11 cellular contexts compared by ENCODE assay signal in the genomic region with DNA sequence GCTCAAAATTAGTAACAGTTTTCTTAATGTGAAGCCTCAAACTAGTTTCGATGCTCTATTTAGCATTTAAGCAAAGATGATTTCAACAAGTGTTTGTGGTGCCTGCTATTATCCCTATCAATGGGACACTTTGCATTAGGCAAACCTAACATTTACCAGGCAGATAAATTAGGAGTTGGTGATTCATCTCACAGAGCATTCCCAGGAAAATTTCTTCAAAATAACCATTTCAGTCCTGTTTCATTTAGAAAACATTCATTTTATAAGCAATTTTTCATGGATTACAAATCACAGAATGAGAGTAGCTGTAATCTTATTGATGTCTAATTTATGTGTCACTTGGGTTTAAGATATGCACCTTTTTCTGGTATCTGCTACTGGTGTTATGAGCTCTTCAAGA.
"Had no signal": no experiment of that assay in that cellular context is flagged by ENCODE, and none has a peak within 500 bp of the region (broad histone marks: within the 10 kb centered on the region; RNA-seq: fewer than 3 reads in every experiment).

No MANE protein-coding gene starts in this region.

- ATAC-seq: stimulated activated memory B cell treated with anti-CD40 and anti-IgM and Interleukin-4, amounts not matched to agents 10 μg/mL and 1 μg/mL and 100 μg/mL, for 72 hours had no signal

- H3K4me2 ChIP-seq: neural progenitor cell had no signal

- H3K27me3 ChIP-seq: neural progenitor cell, ovary had no signal

- H2AFZ ChIP-seq: neural progenitor cell had no signal

- H3K36me3 ChIP-seq: lower lobe of right lung, neural progenitor cell, ovary had no signal

- H3K9me3 ChIP-seq: lower lobe of right lung, ovary had no signal

- H3K27ac ChIP-seq: lower lobe of right lung, neural progenitor cell had no signal

- H3K4me3 ChIP-seq: lower lobe of right lung, neural progenitor cell, ovary had no signal

- DNase-seq: activated CD4-positive, alpha-beta T cell treated with anti-CD3 and anti-CD28 coated beads, Interleukin-2, amount 10 ng/mL, durations not matched to agents 7 days and 5 days; activated gamma-delta T cell treated with Interleukin-2 at 50 U/mL for 16 hours; amniotic stem cell; effector memory CD8-positive, alpha-beta T cell; left colon; lower lobe of right lung; ovary; stimulated activated CD4-positive, alpha-beta T cell treated with anti-CD3 and anti-CD28 coated beads, Interleukin-2, amount 100 ng/mL, for 48 hours; trophoblast cell had no signal

- H3K9ac ChIP-seq: neural progenitor cell had no signal
